In genomic region chr6:83962592-83962991, GRCh38 we compare ENCODE assay signal across 11 cellular contexts.
DNase-seq lines count a peak whose midpoint lies in the region; ATAC-seq and TF ChIP-seq lines count a peak whose summit lies in the region.
"Had no signal": no experiment of that assay in that cellular context is flagged by ENCODE, and none has a peak within 500 bp of the region (broad histone marks: within the 10 kb centered on the region; RNA-seq: fewer than 3 reads in every experiment).

No MANE protein-coding gene starts in this region.

- H3K27me3 ChIP-seq in prostate gland (replicated peaks; ENCODE audit: insufficient read depth): no peaks in the 10 kb centered on the region

- DNase-seq in SKM-1 treated with dmso at 0.1 percent for 144 hours (lab: John Stamatoyannopoulos, UW; ENCODE audit: unreplicated experiment) (peak; percentile 75), HuH-7.5 (ENCODE audit: low spot score) (no peak), prostate gland (ENCODE audit: low spot score) (no peak), DMS79 treated with DMSO at 0.1 percent for 48 hours (lab: John Stamatoyannopoulos, UW) (no peak), NCI-H1417 (lab: John Stamatoyannopoulos, UW) (no peak)
- DNase-seq: activated effector memory CD4-positive, alpha-beta T cell treated with Interleukin-2 at 50 U/mL for 16 hours; CD4-positive, alpha-beta memory T cell; NCI-H774 had no signal

- TF ChIP-seq POLR2A in prostate gland (IDR thresholded peaks at IDR 0.05): no peak

- peak; percentile 78 for ATAC-seq in GM18520 (IDR thresholded peaks at IDR 0.05; ENCODE audit: unreplicated experiment)
- peak; percentile 87 for ATAC-seq in GM21528 (IDR thresholded peaks at IDR 0.05; ENCODE audit: low FRiP score, unreplicated experiment)
- ATAC-seq in HG03108 (IDR thresholded peaks at IDR 0.05; ENCODE audit: unreplicated experiment): peak; percentile 84

- H3K9me3 ChIP-seq in prostate gland: no peaks in the 10 kb centered on the region

- intact Hi-C loops in prostate gland (cut with DNase I): no loop called here

- no peak overlapping the region for H3K27ac ChIP-seq in prostate gland

- H3K36me3 ChIP-seq in prostate gland: no peaks in the 10 kb centered on the region

- no peaks in the 10 kb centered on the region for H3K4me1 ChIP-seq in prostate gland (replicated peaks)

- H3K4me3 ChIP-seq in prostate gland: no peak overlapping the region

- no peak for TF ChIP-seq CTCF in prostate gland (IDR thresholded peaks at IDR 0.05)
